Comparison of ENCODE assay signal across 16 cellular contexts in genomic region chr19:57771417-57771816, GRCh38. TPM values are rescaled to one million over a fixed set of nuclear protein-coding genes. Genes with fewer than 3 reads are reported as not detected.
DNase-seq lines count a peak whose midpoint lies in the region; ATAC-seq and TF ChIP-seq lines count a peak whose summit lies in the region.
"Had no signal": no experiment of that assay in that cellular context is flagged by ENCODE, and none has a peak within 500 bp of the region (broad histone marks: within the 10 kb centered on the region; RNA-seq: fewer than 3 reads in every experiment).

No MANE protein-coding gene starts in this region.

- no peak for ATAC-seq in CD4-positive, alpha-beta T cell (ENCODE audit: poor library complexity)
- ATAC-seq in GM23338 = no peak
- ATAC-seq in activated naive CD8-positive, alpha-beta T cell treated with anti-CD3 and anti-CD28 coated beads, Interleukin-2, amount 10 ng/mL, durations not matched to agents 7 days and 5 days (ENCODE audit: low read depth) = no peak
- ATAC-seq: mucosa of descending colon, SK-N-SH treated with all-trans-retinoic acid at 6 μM for 48 hours had no signal

- no TSS peak for BruUV-seq in Caco-2 (replicated peaks; lab: Mats Ljungman, UMichigan)

- H3K4me1 Mint-ChIP-seq in CD4-positive, alpha-beta T cell (ENCODE audit: low read depth) = peaks cover 39% of the 10 kb centered on the region
- H3K4me1 Mint-ChIP-seq in GM23338 = peaks cover 17% of the 10 kb centered on the region
- H3K4me1 Mint-ChIP-seq in activated naive CD8-positive, alpha-beta T cell treated with anti-CD3 and anti-CD28 coated beads, Interleukin-2, amount 10 ng/mL, durations not matched to agents 7 days and 5 days = peaks cover 26% of the 10 kb centered on the region
- peaks cover 27% of the 10 kb centered on the region for H3K4me1 Mint-ChIP-seq in nephron progenitor cell
- H3K4me1 Mint-ChIP-seq in Caco-2 (ENCODE audit: low read depth, unreplicated experiment) = no peaks in the 10 kb centered on the region

- peaks cover 10% of the 10 kb centered on the region for H3F3A ChIP-seq in GM23338 (replicated peaks; ENCODE audit: low read depth)

- peaks cover 47% of the 10 kb centered on the region for H3K9me3 ChIP-seq in CD4-positive, alpha-beta T cell (ENCODE audit: control insufficient read depth, low read length)
- H3K9me3 ChIP-seq in Caco-2 = peaks cover 3% of the 10 kb centered on the region; the same call in 1 of the 2 replicates

- H3K79me2 ChIP-seq in GM23338 (replicated peaks; ENCODE audit: insufficient read depth) = peaks cover 64% of the 10 kb centered on the region

- no peak overlapping the region for H3K27ac ChIP-seq in CD4-positive, alpha-beta T cell (ENCODE audit: low read depth, low read length)
- H3K27ac ChIP-seq in GM23338 (ENCODE audit: low read depth) = no peak overlapping the region
- H3K27ac ChIP-seq: brain microvascular endothelial cell, C4-2B, uterus had no signal

- H3K4me1 ChIP-seq in GM23338 (ENCODE audit: insufficient read depth) (peaks cover 7% of the 10 kb centered on the region), Caco-2 (no peaks in the 10 kb centered on the region)
- H3K4me1 ChIP-seq: uterus had no signal

- H3K4me3 Mint-ChIP-seq in CD4-positive, alpha-beta T cell = peak overlapping the region; percentile 65
- H3K4me3 Mint-ChIP-seq in GM23338 = peak overlapping the region; percentile 97
- H3K4me3 Mint-ChIP-seq in activated naive CD8-positive, alpha-beta T cell treated with anti-CD3 and anti-CD28 coated beads, Interleukin-2, amount 10 ng/mL, durations not matched to agents 7 days and 5 days = peak overlapping the region; percentile 49
- H3K4me3 Mint-ChIP-seq in nephron progenitor cell = peak overlapping the region; percentile 52
- H3K4me3 Mint-ChIP-seq in Caco-2 (ENCODE audit: unreplicated experiment) = no peak overlapping the region

- H2AFZ ChIP-seq in GM23338 = no peak overlapping the region

- no peaks in the 10 kb centered on the region for H3K27me3 ChIP-seq in CD4-positive, alpha-beta T cell (ENCODE audit: control insufficient read depth, insufficient read depth, low read length)
- H3K27me3 ChIP-seq in GM23338 (ENCODE audit: insufficient read depth) = no peaks in the 10 kb centered on the region
- no peaks in the 10 kb centered on the region for H3K27me3 ChIP-seq in Caco-2 (replicated peaks; ENCODE audit: control insufficient read depth, insufficient read depth, low read length)
- H3K27me3 ChIP-seq: brain microvascular endothelial cell, uterus had no signal

- intact Hi-C loops in CD4-positive, alpha-beta T cell (cut with DNase I, micrococcal nuclease) = loop anchor here in 1 of 2 experiments (5.0 kb wide), 2 partner anchors 84 to 154 kb away; no protein-coding TSS in a partner anchor
- intact Hi-C loops in Caco-2 (cut with micrococcal nuclease; ENCODE audit: unreplicated experiment) = no loop called here

- no peak overlapping the region for H3K4me2 ChIP-seq in GM23338

- peaks cover 21% of the 10 kb centered on the region for H3K9me3 Mint-ChIP-seq in CD4-positive, alpha-beta T cell
- H3K9me3 Mint-ChIP-seq in GM23338 = 0 out of 3 replicates have a peak, but pooled peaks cover 3% of the 10 kb centered on the region
- peaks cover 30% of the 10 kb centered on the region for H3K9me3 Mint-ChIP-seq in activated naive CD8-positive, alpha-beta T cell treated with anti-CD3 and anti-CD28 coated beads, Interleukin-2, amount 10 ng/mL, durations not matched to agents 7 days and 5 days
- peaks cover 87% of the 10 kb centered on the region for H3K9me3 Mint-ChIP-seq in nephron progenitor cell
- H3K9me3 Mint-ChIP-seq in Caco-2 (ENCODE audit: unreplicated experiment) = peaks cover 9% of the 10 kb centered on the region

- no peak overlapping the region for H3K27ac Mint-ChIP-seq in CD4-positive, alpha-beta T cell
- H3K27ac Mint-ChIP-seq in GM23338 (no peak overlapping the region), nephron progenitor cell (peak overlapping the region; percentile 5), Caco-2 (ENCODE audit: unreplicated experiment) (no peak overlapping the region)
- peak overlapping the region; percentile 62 for H3K27ac Mint-ChIP-seq in activated naive CD8-positive, alpha-beta T cell treated with anti-CD3 and anti-CD28 coated beads, Interleukin-2, amount 10 ng/mL, durations not matched to agents 7 days and 5 days

- CTCF ChIA-PET in CD4-positive, alpha-beta T cell (lab: Charles Lee) = no interaction called here
- CTCF ChIA-PET in Caco-2 (lab: Charles Lee) = no interaction called here

- no peak overlapping the region for H3K4me3 ChIP-seq in GM23338
- H3K4me3 ChIP-seq in Caco-2 (ENCODE audit: low read depth, low read length) = no peak overlapping the region
- H3K4me3 ChIP-seq: mucosa of descending colon had no signal

- H4K20me1 ChIP-seq in GM23338 (replicated peaks; ENCODE audit: insufficient read depth) = peaks cover 18% of the 10 kb centered on the region

- H3K9me2 ChIP-seq in GM23338 (ENCODE audit: insufficient read depth) = no peaks in the 10 kb centered on the region

- POLR2A ChIA-PET in CD4-positive, alpha-beta T cell (lab: Charles Lee) = no interaction called here
- POLR2A ChIA-PET in activated naive CD8-positive, alpha-beta T cell treated with anti-CD3 and anti-CD28 coated beads, Interleukin-2, amount 10 ng/mL, durations not matched to agents 7 days and 5 days (lab: Charles Lee) = no interaction called here
- POLR2A ChIA-PET in Caco-2 (lab: Charles Lee) = no interaction called here

- H3K27me3 Mint-ChIP-seq in CD4-positive, alpha-beta T cell = no peaks in the 10 kb centered on the region
- H3K27me3 Mint-ChIP-seq in GM23338 (ENCODE audit: insufficient read depth, low read depth, poor library complexity) (peaks cover 10% of the 10 kb centered on the region), nephron progenitor cell (ENCODE audit: low read depth, poor library complexity) (peaks cover 6% of the 10 kb centered on the region), Caco-2 (ENCODE audit: insufficient read depth, unreplicated experiment) (no peaks in the 10 kb centered on the region)
- no peaks in the 10 kb centered on the region for H3K27me3 Mint-ChIP-seq in activated naive CD8-positive, alpha-beta T cell treated with anti-CD3 and anti-CD28 coated beads, Interleukin-2, amount 10 ng/mL, durations not matched to agents 7 days and 5 days

- peaks cover 4% of the 10 kb centered on the region for H3K36me3 ChIP-seq in GM23338 (ENCODE audit: insufficient read depth)
- H3K36me3 ChIP-seq in Caco-2 (ENCODE audit: control insufficient read depth, insufficient read depth, low read length) = no peaks in the 10 kb centered on the region
- H3K36me3 ChIP-seq: uterus had no signal

- no peak for DNase-seq in CD4-positive, alpha-beta T cell
- DNase-seq in GM23338 (ENCODE audit: low spot score) (no peak), nephron progenitor cell (no peak), Caco-2 (no peak), pons (ENCODE audit: low spot score) (no peak), SW 1271 (lab: John Stamatoyannopoulos, UW) (no peak)
- DNase-seq in activated naive CD8-positive, alpha-beta T cell treated with anti-CD3 and anti-CD28 coated beads, Interleukin-2, amount 10 ng/mL, durations not matched to agents 7 days and 5 days = no peak
- DNase-seq: brain microvascular endothelial cell; effector CD8-positive, alpha-beta T cell; mucosa of descending colon; NCI-H1417 treated with DMSO at 0.1 percent for 48 hours; NCI-H446; OCI-M1; uterus had no signal

- no peak for TF ChIP-seq CTCF in CD4-positive, alpha-beta T cell (IDR thresholded peaks at IDR 0.05)
- TF ChIP-seq CTCF in GM23338 (conservative IDR thresholded peaks at IDR 0.05; ENCODE audit: low read depth in 2 of 2) (no peak), nephron progenitor cell (IDR thresholded peaks at IDR 0.05) (no peak), Caco-2 (IDR thresholded peaks at IDR 0.05; ENCODE audit: insufficient read depth in 1 of 2, low read depth in 1 of 2, low read length in 1 of 2, severe bottlenecking in 1 of 2, unreplicated experiment in 1 of 2) (no peak)

- peaks cover 81% of the 10 kb centered on the region for H3K36me3 Mint-ChIP-seq in CD4-positive, alpha-beta T cell (ENCODE audit: low read depth)
- peaks cover 25% of the 10 kb centered on the region for H3K36me3 Mint-ChIP-seq in GM23338 (ENCODE audit: low read depth)
- peaks cover 62% of the 10 kb centered on the region for H3K36me3 Mint-ChIP-seq in activated naive CD8-positive, alpha-beta T cell treated with anti-CD3 and anti-CD28 coated beads, Interleukin-2, amount 10 ng/mL, durations not matched to agents 7 days and 5 days
- H3K36me3 Mint-ChIP-seq in nephron progenitor cell (ENCODE audit: low read depth) = peaks cover 89% of the 10 kb centered on the region
- H3K36me3 Mint-ChIP-seq in Caco-2 (ENCODE audit: insufficient read depth, unreplicated experiment) = peaks cover 22% of the 10 kb centered on the region

RNA-seq across cellular contexts. Expression of gene ZNF586, which starts 1.9 kb away (rescaled TPM):
- 10 to 100 TPM; 51.1 to 53.4 TPM for total RNA-seq in CD4-positive, alpha-beta T cell
- 12.5 and 16.9 TPM in 2 replicates for total RNA-seq in GM23338 (2014; rRNA removed; shearing (Covaris generic))
- polyA plus RNA-seq in GM23338 (2016; fragmentation: Nextera tagmentation; extraction: Ambion mirVana) = 5.2 and 7.2 TPM in 2 replicates
- total RNA-seq in activated naive CD8-positive, alpha-beta T cell treated with anti-CD3 and anti-CD28 coated beads, Interleukin-2, amount 10 ng/mL, durations not matched to agents 7 days and 5 days = 10 to 100 TPM; 29.0 to 29.2 TPM
- total RNA-seq in Caco-2 (2022) = 6.2 and 9.1 TPM in 2 replicates

RNA-seq across cellular contexts. Expression of gene ZNF776, which starts 24.8 kb away (rescaled TPM):
- 10 to 100 TPM; 21.7 to 28.4 TPM for total RNA-seq in CD4-positive, alpha-beta T cell
- total RNA-seq in GM23338 (2014; rRNA removed; shearing (Covaris generic)) = 19.4 and 22.6 TPM in 2 replicates
- 4.7 and 5.9 TPM in 2 replicates for polyA plus RNA-seq in GM23338 (2016; fragmentation: Nextera tagmentation; extraction: Ambion mirVana)
- 10 to 100 TPM; 27.9 to 29.0 TPM for total RNA-seq in activated naive CD8-positive, alpha-beta T cell treated with anti-CD3 and anti-CD28 coated beads, Interleukin-2, amount 10 ng/mL, durations not matched to agents 7 days and 5 days
- total RNA-seq in Caco-2 (2022) = 15.6 and 16.0 TPM in 2 replicates

RNA-seq across cellular contexts. Expression of gene ZNF552, which starts 43.3 kb away (rescaled TPM):
- 10 to 100 TPM; 22.2 to 22.3 TPM for total RNA-seq in CD4-positive, alpha-beta T cell
- 15.7 and 18.9 TPM in 2 replicates for total RNA-seq in GM23338 (2014; rRNA removed; shearing (Covaris generic))
- polyA plus RNA-seq in GM23338 (2016; fragmentation: Nextera tagmentation; extraction: Ambion mirVana) = 7.7 and 11.7 TPM in 2 replicates
- 10 to 100 TPM; 10.8 to 13.6 TPM for total RNA-seq in activated naive CD8-positive, alpha-beta T cell treated with anti-CD3 and anti-CD28 coated beads, Interleukin-2, amount 10 ng/mL, durations not matched to agents 7 days and 5 days
- total RNA-seq in Caco-2 (2022) = 38.6 and 48.2 TPM in 2 replicates

RNA-seq across cellular contexts. Expression of gene ZNF671, which starts 44.0 kb away (rescaled TPM):
- total RNA-seq in CD4-positive, alpha-beta T cell = 10 to 100 TPM; 12.3 to 12.4 TPM
- total RNA-seq in GM23338 (2014; rRNA removed; shearing (Covaris generic)) = 6.6 and 6.7 TPM in 2 replicates
- 2.9 and 3.3 TPM in 2 replicates for polyA plus RNA-seq in GM23338 (2016; fragmentation: Nextera tagmentation; extraction: Ambion mirVana)
- 10 to 100 TPM; 22.4 to 23.7 TPM for total RNA-seq in activated naive CD8-positive, alpha-beta T cell treated with anti-CD3 and anti-CD28 coated beads, Interleukin-2, amount 10 ng/mL, durations not matched to agents 7 days and 5 days
- total RNA-seq in Caco-2 (2022) = not detected in 2 replicates

RNA-seq across cellular contexts. Expression of gene ZNF587B, which starts 58.7 kb away (rescaled TPM):
- total RNA-seq in CD4-positive, alpha-beta T cell = 10 to 100 TPM; 23.0 to 23.8 TPM
- total RNA-seq in GM23338 (2014; rRNA removed; shearing (Covaris generic)) = 62.0 and 69.9 TPM in 2 replicates
- polyA plus RNA-seq in GM23338 (2016; fragmentation: Nextera tagmentation; extraction: Ambion mirVana) = 13.7 and 16.6 TPM in 2 replicates
- total RNA-seq in activated naive CD8-positive, alpha-beta T cell treated with anti-CD3 and anti-CD28 coated beads, Interleukin-2, amount 10 ng/mL, durations not matched to agents 7 days and 5 days = 10 to 100 TPM; 19.1 to 21.0 TPM
- total RNA-seq in Caco-2 (2022) = 32.5 and 35.4 TPM in 2 replicates

Comparison
In these comparisons a context has a peak if more than half of its experiments do, and no peak if none do; other contexts are left out.
1. H3K27ac Mint-ChIP-seq: peak in activated naive CD8-positive, alpha-beta T cell treated with anti-CD3 and anti-CD28 coated beads, Interleukin-2, amount 10 ng/mL, durations not matched to agents 7 days and 5 days (single experiment) and nephron progenitor cell (single experiment); none in CD4-positive, alpha-beta T cell (single experiment), GM23338 (single experiment) and Caco-2 (single experiment).